Comparison of ENCODE assay signal across 18 cellular contexts in genomic region chr5:82817897-82818676, GRCh38.
"Had no signal": no experiment of that assay in that cellular context is flagged by ENCODE, and none has a peak within 500 bp of the region (broad histone marks: within the 10 kb centered on the region; RNA-seq: fewer than 3 reads in every experiment).

No MANE protein-coding gene starts in this region.

- H3K4me3 ChIP-seq: adrenal gland, hepatocyte, left ventricle myocardium inferior, spleen, testis, upper lobe of right lung had no signal

- H3K36me3 ChIP-seq: adrenal gland, left ventricle myocardium inferior, spleen, upper lobe of right lung had no signal

- H3K27ac ChIP-seq: adrenal gland, hepatocyte, left ventricle myocardium inferior, spleen, testis, upper lobe of right lung had no signal

- FAIRE-seq: kidney had no signal

- H3K9me3 Mint-ChIP-seq: activated T-cell treated with anti-CD3 and anti-CD28 coated beads, Interleukin-2, amount 50 U/mL, for 4 hours had no signal

- H3K4me3 Mint-ChIP-seq: activated T-cell treated with anti-CD3 and anti-CD28 coated beads, Interleukin-2, amount 50 U/mL, for 4 hours had no signal

- H3K4me2 ChIP-seq: hepatocyte had no signal

- ATAC-seq: sciatic nerve, upper lobe of right lung had no signal

- H2AFZ ChIP-seq: hepatocyte had no signal

- H3K27me3 ChIP-seq: adrenal gland, hepatocyte, spleen, testis, upper lobe of right lung had no signal

- H3K4me1 ChIP-seq: adrenal gland, left ventricle myocardium inferior, spleen, testis, upper lobe of right lung had no signal

- H3K79me2 ChIP-seq: hepatocyte had no signal

- DNase-seq: activated CD4-positive, alpha-beta T cell treated with anti-CD3 and anti-CD28 coated beads, Interleukin-2, amount 50 U/mL, for 1 hour; activated CD4-positive, CD25-positive, alpha-beta regulatory T cell; activated gamma-delta T cell treated with Interleukin-2 at 50 U/mL for 16 hours; activated T-cell treated with anti-CD3 and anti-CD28 coated beads, Interleukin-2, amount 50 U/mL, for 4 hours; adrenal gland; caudate nucleus; cortex of kidney; effector memory CD4-positive, alpha-beta T cell; kidney; left ventricle myocardium inferior; mesenchymal stem cell; spleen; stimulated activated CD4-positive, alpha-beta T cell treated with anti-CD3 and anti-CD28 coated beads, Interleukin-1b, Interleukin-23, amount 100 ng/mL, for 48 hours; stimulated activated naive CD4-positive, alpha-beta T cell; testis; upper lobe of right lung had no signal

- H3K9me3 ChIP-seq: adrenal gland, left ventricle myocardium inferior, spleen, testis, upper lobe of right lung had no signal
